Comparison of ENCODE assay signal across 8 cellular contexts in the genomic region with DNA sequence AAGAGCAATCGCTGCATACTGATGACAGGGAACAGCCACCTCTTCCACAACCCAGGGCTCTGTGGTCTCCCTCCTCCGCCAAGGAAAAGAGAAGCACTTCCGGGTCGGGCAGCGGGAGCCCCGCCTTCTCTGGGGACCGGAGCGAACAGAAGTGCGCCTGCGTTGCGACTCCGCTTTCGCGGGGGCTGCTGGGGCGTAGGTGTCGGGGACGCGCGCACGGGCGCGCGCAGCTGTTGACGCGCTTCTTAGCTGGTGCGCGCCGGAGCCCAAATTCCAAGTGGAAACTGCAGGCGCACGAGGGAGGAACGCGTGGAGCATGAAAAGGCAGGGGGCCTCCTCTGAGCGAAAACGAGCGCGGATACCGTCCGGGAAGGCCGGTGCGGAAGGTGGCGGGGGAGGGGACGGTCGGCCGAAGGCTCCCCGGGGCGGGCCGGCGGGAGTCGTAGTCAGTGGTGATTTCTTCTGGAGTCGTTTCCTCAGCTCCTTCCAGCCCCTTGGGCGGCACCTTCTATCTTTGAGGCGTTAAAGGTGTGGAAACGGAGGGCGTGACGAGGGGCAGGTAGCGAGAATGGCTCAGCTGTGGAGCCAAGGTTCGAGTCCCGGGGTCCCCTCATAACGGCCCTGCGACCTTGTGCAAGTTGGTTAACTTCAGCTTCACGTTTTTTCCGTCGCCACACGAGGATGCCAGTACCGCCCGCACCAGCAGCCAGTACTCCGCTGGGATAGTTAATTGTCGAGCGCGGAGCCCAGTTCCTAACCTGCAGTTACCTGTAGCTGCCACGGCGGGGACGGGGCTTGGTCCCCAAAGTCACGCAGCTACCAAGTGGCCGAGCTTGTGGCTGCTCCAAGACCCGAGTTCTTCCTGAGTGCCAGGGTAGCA. TPM values are rescaled to one million over a fixed set of nuclear protein-coding genes. Genes with fewer than 3 reads are reported as not detected.
DNase-seq lines count a peak whose midpoint lies in the region; ATAC-seq and TF ChIP-seq lines count a peak whose summit lies in the region.

Gene COX15 (minus strand): TSS at position 95 of the 880 bp plus-strand sequence. CDS start 78 bp downstream, at position 17.
A gene with protein sequence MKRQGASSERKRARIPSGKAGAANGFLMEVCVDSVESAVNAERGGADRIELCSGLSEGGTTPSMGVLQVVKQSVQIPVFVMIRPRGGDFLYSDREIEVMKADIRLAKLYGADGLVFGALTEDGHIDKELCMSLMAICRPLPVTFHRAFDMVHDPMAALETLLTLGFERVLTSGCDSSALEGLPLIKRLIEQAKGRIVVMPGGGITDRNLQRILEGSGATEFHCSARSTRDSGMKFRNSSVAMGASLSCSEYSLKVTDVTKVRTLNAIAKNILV (plus strand): TSS at position 202 of the 880 bp plus-strand sequence. CDS start 115 bp downstream, at position 317.

- H3K9me3 ChIP-seq in DND-41 (ENCODE audit: insufficient read depth, low read length, severe bottlenecking) (no peaks in the 10 kb centered on the region), KOPT-K1 (ENCODE audit: insufficient read depth, low read length, poor library complexity, severe bottlenecking) (no peaks in the 10 kb centered on the region), Peyer's patch (no peaks in the 10 kb centered on the region), muscle layer of colon (ENCODE audit: low read length) (no peaks in the 10 kb centered on the region)

- H3K9ac ChIP-seq in DND-41 (ENCODE audit: low read depth, low read length), result peak within 1 kb of the TSS; percentile 65
- peak within 1 kb of the TSS; percentile 78 for H3K9ac ChIP-seq in muscle layer of colon (ENCODE audit: low read length)

- no peaks in the 10 kb centered on the region for H4K20me1 ChIP-seq in DND-41 (ENCODE audit: insufficient read depth, low read length)

- DNase-seq in DND-41 (peak; percentile 97), Peyer's patch (peak; percentile 93 to 98 (median 97))
- DNase-seq in activated T-cell treated with anti-CD3 and anti-CD28 coated beads, Interleukin-2, amount 50 U/mL, for 48 hours, result peak; percentile 96 to 97
- DNase-seq in stimulated activated CD8-positive, alpha-beta memory T cell treated with anti-CD3 and anti-CD28 coated beads, Interleukin-7, amount 100 ng/mL, for 24 hours (ENCODE audit: low read depth), result peak; percentile 82

- H3K4me2 ChIP-seq in DND-41 (ENCODE audit: insufficient read depth, low read length), result peak within 1 kb of the TSS; percentile 71

- H3K4me3 ChIP-seq in DND-41 (ENCODE audit: low read depth in 1 of 2, low read length in 2 of 2), result peak within 1 kb of the TSS; percentile 63 to 80
- H3K4me3 ChIP-seq in Peyer's patch, result peak within 1 kb of the TSS; percentile 78 to 86 (median 81)
- peak within 1 kb of the TSS; percentile 70 to 74 for H3K4me3 ChIP-seq in muscle layer of colon (ENCODE audit: low read depth in 1 of 2, low read length in 2 of 2)

- TF ChIP-seq POLR2A in Peyer's patch (IDR thresholded peaks at IDR 0.05), result peak; percentile 68 to 79

- peak within 1 kb of the TSS; percentile 89 for H2AFZ ChIP-seq in DND-41 (ENCODE audit: low read depth, low read length)

- H3K27me3 ChIP-seq in DND-41 (ENCODE audit: insufficient read depth, low read length, poor library complexity), result no peaks in the 10 kb centered on the region
- no peaks in the 10 kb centered on the region for H3K27me3 ChIP-seq in Peyer's patch
- H3K27me3 ChIP-seq in muscle layer of colon (ENCODE audit: control insufficient read depth in 1 of 2, insufficient read depth in 2 of 2, low read length in 2 of 2), result no peaks in the 10 kb centered on the region

- H3K27ac ChIP-seq in DND-41 (ENCODE audit: low read length) (peak within 1 kb of the TSS; percentile 81), KOPT-K1 (ENCODE audit: low read depth, low read length, poor library complexity, severe bottlenecking) (peak within 1 kb of the TSS; percentile 84), Peyer's patch (peak within 1 kb of the TSS; percentile 92 to 97 (median 93)), muscle layer of colon (ENCODE audit: low read depth, low read length) (peak within 1 kb of the TSS; percentile 94)

- H3K36me3 ChIP-seq in DND-41 (ENCODE audit: insufficient read depth, low read length) (peaks cover 21% of the 10 kb centered on the region), KOPT-K1 (ENCODE audit: insufficient read depth, low read length) (peaks cover 32% of the 10 kb centered on the region), Peyer's patch (peaks cover 0 to 19% (median 0%) of the 10 kb centered on the region in 3 donors), muscle layer of colon (ENCODE audit: insufficient read depth, low read length) (peaks cover 18% of the 10 kb centered on the region)

- peak; percentile 93 for ATAC-seq in DND-41 (ENCODE audit: insufficient read depth, low read depth)
- peak; percentile 86 for ATAC-seq in GM21786 (IDR thresholded peaks at IDR 0.05; ENCODE audit: unreplicated experiment)
- ATAC-seq in esophagus mucosa, result peak; percentile 93

- H3K4me1 ChIP-seq in DND-41 (ENCODE audit: insufficient read depth, low read length) (peaks cover 32% of the 10 kb centered on the region), Peyer's patch (peaks cover 0 to 23% (median 4%) of the 10 kb centered on the region in 4 donors), muscle layer of colon (ENCODE audit: insufficient read depth, low read length) (peaks cover 16% of the 10 kb centered on the region)

- peaks cover 44% of the 10 kb centered on the region for H3K79me2 ChIP-seq in DND-41 (ENCODE audit: insufficient read depth, low read length)

- TF ChIP-seq CTCF in DND-41 (IDR thresholded peaks at IDR 0.05; ENCODE audit: borderline replicate concordance, extremely low read depth, low read length, poor library complexity, severe bottlenecking), result peak; percentile 49
- TF ChIP-seq CTCF in Peyer's patch (IDR thresholded peaks at IDR 0.05), result peak; percentile 33 to 72 (median 58)

RNA-seq across cellular contexts. Expression of gene COX15, which starts in this region (rescaled TPM):
- total RNA-seq in Peyer's patch (10 to 100 TPM; 26.6 to 33.8 (median 32.9) TPM), esophagus mucosa (28.5 TPM)

RNA-seq across cellular contexts. Expression of the second gene that starts in this region (rescaled TPM):
- 10 to 100 TPM; 11.7 to 53.6 (median 17.0) TPM for total RNA-seq in Peyer's patch
- 14.0 TPM for total RNA-seq in esophagus mucosa

Comparison
In these comparisons a context has a peak if more than half of its experiments do, and no peak if none do; other contexts are left out.
1. Peak in every context shown above with its lines: DNase-seq, ATAC-seq, H3K4me3 ChIP-seq and H3K27ac ChIP-seq.